ENCODE assay signal across 12 cellular contexts in the genomic region with DNA sequence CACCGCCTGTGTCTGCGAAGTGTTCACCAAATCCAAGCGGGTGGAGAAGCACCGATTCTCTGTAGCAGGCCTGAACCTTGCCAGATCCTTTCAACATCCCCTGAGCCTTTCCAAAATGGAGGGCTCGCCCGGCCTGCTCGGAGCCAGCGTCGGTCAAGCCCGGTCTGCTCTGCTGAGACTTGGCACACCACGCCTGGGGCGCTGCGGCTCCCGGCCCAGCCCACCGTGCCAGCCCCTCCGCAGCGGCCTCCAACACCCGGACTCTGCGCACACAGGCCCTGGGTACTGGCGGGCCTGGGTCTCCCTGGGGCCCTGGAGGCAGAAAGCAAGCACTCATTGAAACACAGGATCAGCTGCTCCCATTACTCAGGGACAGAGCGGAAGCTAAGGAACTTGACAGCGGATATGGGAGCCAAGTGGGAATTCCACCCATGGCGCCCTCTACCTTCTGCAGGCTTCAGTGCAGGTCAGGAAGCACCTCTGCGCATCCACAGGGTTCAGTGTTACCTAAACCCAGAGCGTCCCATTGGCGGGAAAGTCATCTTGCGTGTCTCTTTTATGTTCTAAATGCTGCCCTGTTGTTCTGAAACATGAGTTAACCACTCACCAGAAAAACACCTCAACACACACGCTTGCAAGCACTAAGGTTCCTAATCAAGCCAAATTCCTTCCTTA.
DNase-seq lines count a peak whose midpoint lies in the region; ATAC-seq, FAIRE-seq and TF ChIP-seq lines count a peak whose summit lies in the region.
"Had no signal": no experiment of that assay in that cellular context is flagged by ENCODE, and none has a peak within 500 bp of the region (broad histone marks: within the 10 kb centered on the region; RNA-seq: fewer than 3 reads in every experiment).

No MANE protein-coding gene starts in this region.

- no peak overlapping the region for H2BK15ac ChIP-seq in mesendoderm (replicated peaks; ENCODE audit: low read depth)

- peaks cover 0 to 3% of the 10 kb centered on the region in 2 donors for H3K36me3 Mint-ChIP-seq in CD14-positive monocyte
- H3K36me3 Mint-ChIP-seq in activated T-helper 17 cell treated with anti-CD3 and anti-CD28 coated beads, Interleukin-2, amount 50 U/mL, for 72 hours (ENCODE audit: low read depth), result no peaks in the 10 kb centered on the region
- H3K36me3 Mint-ChIP-seq in stimulated activated naive B cell treated with anti-CD40 and anti-IgM and Interleukin-4, amounts not matched to agents 10 μg/mL and 1 μg/mL and 100 μg/mL, for 72 hours, result peaks cover 0 to 3% of the 10 kb centered on the region in 2 donors

- H4K5ac ChIP-seq in mesendoderm (ENCODE audit: low read length), result no peak overlapping the region

- RAD21 ChIA-PET in HCT116 (lab: Charles Lee; ENCODE audit: low non-redundant PET in 1 of 2, low total read pairs in 2 of 2, uncharacterized antibody in 2 of 2, unreplicated experiment in 2 of 2), result no interaction called here

- H2BK120ac ChIP-seq in mesendoderm (ENCODE audit: low read depth, low read length), result no peak overlapping the region

- H3K27ac ChIP-seq in HCT116 (ENCODE audit: low read depth, low read length) (no peak overlapping the region), mesendoderm (ENCODE audit: low read depth, low read length) (no peak overlapping the region)
- H3K27ac ChIP-seq: epithelial cell of prostate had no signal

- CTCF ChIA-PET in HCT116 (lab: Charles Lee), result interaction anchor here (0.8 kb wide), 1 partner anchor 17 kb away, joined by 5 read pairs; no protein-coding TSS in a partner anchor

- peak; percentile 59 for TF ChIP-seq RAD21 in HCT116 (IDR thresholded peaks at IDR 0.05; ENCODE audit: low read depth)

- H3K79me1 ChIP-seq in mesendoderm (ENCODE audit: low read length), result no peaks in the 10 kb centered on the region

- H3K4me2 ChIP-seq in HCT116 (ENCODE audit: low read length) (peak overlapping the region; percentile 11; the same call in 1 of the 2 replicates), mesendoderm (ENCODE audit: low read length) (no peak overlapping the region)

- DNase-seq in CD14-positive monocyte (ENCODE audit: low spot score) (no peak), HCT116 (ENCODE audit: low read depth, low spot score) (peak; percentile 36), bronchial epithelial cell (ENCODE audit: low read depth) (no peak), mesendoderm (peak; percentile 88), dedifferentiated amniotic fluid mesenchymal stem cell (ENCODE audit: extremely low spot score) (no peak), GM13976 (ENCODE audit: low spot score) (no peak)
- DNase-seq in stimulated activated naive B cell treated with anti-CD40 and anti-IgM and Interleukin-4, amounts not matched to agents 10 μg/mL and 1 μg/mL and 100 μg/mL, for 72 hours, result no peak
- DNase-seq: Karpas-422, occipital lobe had no signal

- peak overlapping the region; percentile 91 for H2AFZ ChIP-seq in HCT116 (ENCODE audit: low read depth, low read length, poor library complexity, severe bottlenecking)

- no peaks in the 10 kb centered on the region for H3K79me2 ChIP-seq in HCT116 (ENCODE audit: insufficient read depth, low read length)
- H3K79me2 ChIP-seq in mesendoderm (ENCODE audit: control insufficient read depth, insufficient read depth, low read length), result no peaks in the 10 kb centered on the region

- H2BK5ac ChIP-seq in mesendoderm (ENCODE audit: low read length), result no peak overlapping the region

- no peak overlapping the region for H4K8ac ChIP-seq in mesendoderm (ENCODE audit: low read depth, low read length)

- no CpG with 5 or more reads among the region's 28 CpGs for WGBS in mesendoderm (ENCODE audit: extremely low coverage, insufficient coverage, low lambda C conversion rate)

- intact Hi-C loops in CD14-positive monocyte (cut with micrococcal nuclease), result no loop called here
- intact Hi-C loops in HCT116 (cut with micrococcal nuclease), result loop anchor here (2.0 to 5.0 kb wide), 3 partner anchors 46 to 869 kb away; no protein-coding TSS in a partner anchor

- no peaks in the 10 kb centered on the region for H3K9me3 ChIP-seq in HCT116 (ENCODE audit: control insufficient read depth in 1 of 2, insufficient read depth in 1 of 2, low read depth in 1 of 2, low read length in 2 of 2)

- H3K9ac ChIP-seq in HCT116 (ENCODE audit: low read length) (no peak overlapping the region), mesendoderm (ENCODE audit: low read length) (no peak overlapping the region)

- H3K27me3 Mint-ChIP-seq in CD14-positive monocyte (ENCODE audit: low read depth in 3 of 3), result peaks cover 0 to 6% (median 0%) of the 10 kb centered on the region in 3 donors
- H3K27me3 Mint-ChIP-seq in activated T-helper 17 cell treated with anti-CD3 and anti-CD28 coated beads, Interleukin-2, amount 50 U/mL, for 72 hours, result peaks cover 4% of the 10 kb centered on the region
- peaks cover 0 to 9% of the 10 kb centered on the region in 2 donors for H3K27me3 Mint-ChIP-seq in stimulated activated naive B cell treated with anti-CD40 and anti-IgM and Interleukin-4, amounts not matched to agents 10 μg/mL and 1 μg/mL and 100 μg/mL, for 72 hours

- BruUV-seq in HCT116 (replicated peaks; lab: Mats Ljungman, UMichigan), result no TSS peak

- ATAC-seq in HCT116, result peak; percentile 85
- ATAC-seq in activated T-helper 17 cell treated with anti-CD3 and anti-CD28 coated beads, Interleukin-2, amount 50 U/mL, for 72 hours (replicated peaks), result no peak
- no peak for ATAC-seq in stimulated activated naive B cell treated with anti-CD40 and anti-IgM and Interleukin-4, amounts not matched to agents 10 μg/mL and 1 μg/mL and 100 μg/mL, for 72 hours (replicated peaks)

- TF ChIP-seq CTCF in CD14-positive monocyte (IDR thresholded peaks at IDR 0.05) (peak; percentile 18), HCT116 (IDR thresholded peaks at IDR 0.05 in 2 of 3, conservative IDR thresholded peaks at IDR 0.05 in 1 of 3; ENCODE audit: borderline replicate concordance in 1 of 3, insufficient read depth in 1 of 3, low read depth in 2 of 3, low read length in 2 of 3) (peak; percentile 45 to 82 (median 80); a peak in 5 of 6 replicates), bronchial epithelial cell (IDR thresholded peaks at IDR 0.05; ENCODE audit: insufficient read depth, low read length, severe bottlenecking) (peak; percentile 56), GM13976 (IDR thresholded peaks at IDR 0.05; ENCODE audit: borderline replicate concordance, control extremely low read depth, extremely low read depth, insufficient read depth, missing control alignments) (no peak)

- peaks cover 0 to 8% (median 3%) of the 10 kb centered on the region in 7 donors for H3K9me3 Mint-ChIP-seq in CD14-positive monocyte
- no peaks in the 10 kb centered on the region for H3K9me3 Mint-ChIP-seq in activated T-helper 17 cell treated with anti-CD3 and anti-CD28 coated beads, Interleukin-2, amount 50 U/mL, for 72 hours
- peaks cover 4% of the 10 kb centered on the region in 2 donors for H3K9me3 Mint-ChIP-seq in stimulated activated naive B cell treated with anti-CD40 and anti-IgM and Interleukin-4, amounts not matched to agents 10 μg/mL and 1 μg/mL and 100 μg/mL, for 72 hours

- H4K20me1 ChIP-seq in HCT116 (ENCODE audit: insufficient read depth), result no peaks in the 10 kb centered on the region

- H3K27ac Mint-ChIP-seq in CD14-positive monocyte, result peak overlapping the region in 1 of 7 donors; percentile 56
- H3K27ac Mint-ChIP-seq in activated T-helper 17 cell treated with anti-CD3 and anti-CD28 coated beads, Interleukin-2, amount 50 U/mL, for 72 hours, result no peak overlapping the region
- H3K27ac Mint-ChIP-seq in stimulated activated naive B cell treated with anti-CD40 and anti-IgM and Interleukin-4, amounts not matched to agents 10 μg/mL and 1 μg/mL and 100 μg/mL, for 72 hours, result no peak overlapping the region

- in situ Hi-C loops in GM13976 (cut with MboI; ENCODE audit: low sequenced_read_pairs, unreplicated experiment), result no loop called here

- H3K4ac ChIP-seq in mesendoderm (ENCODE audit: low read depth, low read length), result no peak overlapping the region

- no peak overlapping the region for H3K4me3 Mint-ChIP-seq in CD14-positive monocyte
- no peak overlapping the region for H3K4me3 Mint-ChIP-seq in activated T-helper 17 cell treated with anti-CD3 and anti-CD28 coated beads, Interleukin-2, amount 50 U/mL, for 72 hours
- no peak overlapping the region for H3K4me3 Mint-ChIP-seq in stimulated activated naive B cell treated with anti-CD40 and anti-IgM and Interleukin-4, amounts not matched to agents 10 μg/mL and 1 μg/mL and 100 μg/mL, for 72 hours

- H3K4me1 ChIP-seq in HCT116 (ENCODE audit: control insufficient read depth in 1 of 2, insufficient read depth in 2 of 2, low read length in 2 of 2) (peaks cover 11 to 24% of the 10 kb centered on the region in 2 experiments), mesendoderm (ENCODE audit: control insufficient read depth, low read depth, low read length) (no peaks in the 10 kb centered on the region)

- FAIRE-seq in bronchial epithelial cell (lab: Jason Lieb, UNC), result no peak
- FAIRE-seq: GM12891 had no signal

- peak overlapping the region; percentile 3 for H3K18ac ChIP-seq in mesendoderm (ENCODE audit: low read length)

- H3K4me3 ChIP-seq in HCT116 (replicated peaks in 1 of 2; ENCODE audit: low read depth in 1 of 2, low read length in 2 of 2) (no peak overlapping the region), bronchial epithelial cell (ENCODE audit: low read depth, low read length) (no peak overlapping the region), mesendoderm (ENCODE audit: low read length) (no peak overlapping the region)

- peaks cover 18% of the 10 kb centered on the region for H3K4me1 Mint-ChIP-seq in CD14-positive monocyte
- peaks cover 5% of the 10 kb centered on the region for H3K4me1 Mint-ChIP-seq in activated T-helper 17 cell treated with anti-CD3 and anti-CD28 coated beads, Interleukin-2, amount 50 U/mL, for 72 hours
- peaks cover 3 to 7% of the 10 kb centered on the region in 2 donors for H3K4me1 Mint-ChIP-seq in stimulated activated naive B cell treated with anti-CD40 and anti-IgM and Interleukin-4, amounts not matched to agents 10 μg/mL and 1 μg/mL and 100 μg/mL, for 72 hours

- no peaks in the 10 kb centered on the region for H3K9me2 ChIP-seq in HCT116 (ENCODE audit: insufficient read depth)

- H3K36me3 ChIP-seq in HCT116 (ENCODE audit: control insufficient read depth in 1 of 2, insufficient read depth in 2 of 2, low read length in 2 of 2), result no peaks in the 10 kb centered on the region
- H3K36me3 ChIP-seq in bronchial epithelial cell (ENCODE audit: control insufficient read depth, insufficient read depth, low read length), result no peaks in the 10 kb centered on the region
- no peaks in the 10 kb centered on the region for H3K36me3 ChIP-seq in mesendoderm (ENCODE audit: control insufficient read depth, insufficient read depth, low read length)

- no peak for TF ChIP-seq POLR2A in HCT116 (IDR thresholded peaks at IDR 0.05; ENCODE audit: borderline replicate concordance, extremely low read depth, insufficient read depth, insufficient read length)

- no peak overlapping the region for H3K23ac ChIP-seq in mesendoderm (ENCODE audit: low read length)

- POLR2A ChIA-PET in HCT116 (lab: Charles Lee), result no interaction called here

- peak overlapping the region; percentile 58 for H3K56ac ChIP-seq in mesendoderm (ENCODE audit: low read length)

- H2AK5ac ChIP-seq in mesendoderm (ENCODE audit: low read length), result no peak overlapping the region

- no peaks in the 10 kb centered on the region for H3K27me3 ChIP-seq in HCT116 (ENCODE audit: insufficient read depth, low read length)
- no peaks in the 10 kb centered on the region for H3K27me3 ChIP-seq in bronchial epithelial cell (ENCODE audit: control insufficient read depth, insufficient read depth, low read length)
- no peaks in the 10 kb centered on the region for H3K27me3 ChIP-seq in mesendoderm (ENCODE audit: insufficient read depth, low read length, poor library complexity)

Comparison
In these comparisons a context has a peak if more than half of its experiments do, and no peak if none do; other contexts are left out.
1. DNase-seq: peak in HCT116 (single experiment) and mesendoderm (single experiment); none in CD14-positive monocyte (single experiment), bronchial epithelial cell (single experiment), dedifferentiated amniotic fluid mesenchymal stem cell (single experiment), stimulated activated naive B cell treated with anti-CD40 and anti-IgM and Interleukin-4, amounts not matched to agents 10 μg/mL and 1 μg/mL and 100 μg/mL, for 72 hours (single experiment) and GM13976 (single experiment).